Comparison of ENCODE assay signal across 8 cellular contexts in genomic region chr16:1941162-1941923, GRCh38. TPM values are rescaled to one million over a fixed set of nuclear protein-coding genes. Genes with fewer than 3 reads are reported as not detected.
DNase-seq lines count a peak whose midpoint lies in the region; ATAC-seq and TF ChIP-seq lines count a peak whose summit lies in the region.

No MANE protein-coding gene starts in this region.

- 87 to 88% methylated on average over 12 to 30 of the region's 30 CpGs for WGBS in endodermal cell (ENCODE audit: insufficient coverage in 1 of 2, insufficient read length in 1 of 2), 2 experiments
- WGBS in trophoblast cell (ENCODE audit: extremely low coverage, insufficient coverage, insufficient read length), result no CpG with 5 or more reads among the region's 30 CpGs

- peaks cover 20% of the 10 kb centered on the region for H3K4me1 ChIP-seq in DOHH2 (ENCODE audit: control insufficient read depth, low read length)
- H3K4me1 ChIP-seq in OCI-LY1 (ENCODE audit: insufficient read depth, low read length, severe bottlenecking), result peaks cover 14% of the 10 kb centered on the region
- H3K4me1 ChIP-seq in endodermal cell (ENCODE audit: control insufficient read depth, insufficient read depth, low read length), result no peaks in the 10 kb centered on the region
- peaks cover 22 to 26% of the 10 kb centered on the region in 2 experiments for H3K4me1 ChIP-seq in trophoblast cell (ENCODE audit: control insufficient read depth in 1 of 2, insufficient read depth in 2 of 2, low read length in 2 of 2)

- H3K27me3 ChIP-seq in DOHH2 (ENCODE audit: control insufficient read depth, low read length) (no peaks in the 10 kb centered on the region), OCI-LY1 (ENCODE audit: insufficient read depth, low read length) (no peaks in the 10 kb centered on the region), endodermal cell (ENCODE audit: control insufficient read depth, insufficient read depth, low read length, poor library complexity, severe bottlenecking) (no peaks in the 10 kb centered on the region), trophoblast cell (ENCODE audit: insufficient read depth, low read length) (no peaks in the 10 kb centered on the region)

- no peak overlapping the region for H3K14ac ChIP-seq in trophoblast cell (ENCODE audit: low read length)

- H3K18ac ChIP-seq in trophoblast cell (ENCODE audit: low read length), result peak overlapping the region; percentile 34

- no peak overlapping the region for H4K12ac ChIP-seq in trophoblast cell (ENCODE audit: low read depth, low read length)

- H3K4me3 Mint-ChIP-seq in endodermal cell, result peak overlapping the region; percentile 82

- H2BK120ac ChIP-seq in trophoblast cell (ENCODE audit: insufficient read depth, low read length, poor library complexity), result no peak overlapping the region

- no peaks in the 10 kb centered on the region for H4K20me1 ChIP-seq in DOHH2 (ENCODE audit: control insufficient read depth, insufficient read depth, low read depth, low read length)
- H4K20me1 ChIP-seq in OCI-LY1 (ENCODE audit: insufficient read depth, low read length), result no peaks in the 10 kb centered on the region

- H4K8ac ChIP-seq in trophoblast cell (ENCODE audit: low read depth, low read length), result peak overlapping the region; percentile 32

- H3K4me2 ChIP-seq in DOHH2 (ENCODE audit: low read length) (peak overlapping the region; percentile 84; the same call in 1 of the 2 replicates), OCI-LY1 (ENCODE audit: low read length) (peak overlapping the region; percentile 78), trophoblast cell (ENCODE audit: low read length) (peak overlapping the region; percentile 92)

- H3K36me3 ChIP-seq in DOHH2 (ENCODE audit: control insufficient read depth, low read length) (no peaks in the 10 kb centered on the region), OCI-LY1 (ENCODE audit: insufficient read depth, low read length) (peaks cover 12% of the 10 kb centered on the region), endodermal cell (ENCODE audit: control insufficient read depth, insufficient read depth, low read length) (peaks cover 4% of the 10 kb centered on the region), trophoblast cell (ENCODE audit: control insufficient read depth in 1 of 2, insufficient read depth in 2 of 2, low read length in 2 of 2) (peaks cover 24 to 27% of the 10 kb centered on the region in 2 experiments)

- H3K36me3 Mint-ChIP-seq in endodermal cell (ENCODE audit: low read depth), result peaks cover 22% of the 10 kb centered on the region

- no peak for ATAC-seq in GM19035 (IDR thresholded peaks at IDR 0.05; ENCODE audit: unreplicated experiment)
- ATAC-seq in HG02623 (IDR thresholded peaks at IDR 0.05; ENCODE audit: unreplicated experiment), result no peak
- ATAC-seq in HG03460 (IDR thresholded peaks at IDR 0.05; ENCODE audit: unreplicated experiment), result no peak

- H3K9me2 ChIP-seq in DOHH2 (replicated peaks; ENCODE audit: control insufficient read depth, low read length) (no peaks in the 10 kb centered on the region), OCI-LY1 (ENCODE audit: low read depth, low read length) (no peaks in the 10 kb centered on the region)

- peak; percentile 89 for DNase-seq in endodermal cell
- DNase-seq in trophoblast cell, result peak; percentile 83
- no peak for DNase-seq in activated CD4-positive, CD25-positive, alpha-beta regulatory T cell treated with anti-CD3 and anti-CD28 coated beads, Interleukin-2, amount 50 U/mL, for 72 hours

- H2AFZ ChIP-seq in OCI-LY1 (ENCODE audit: low read length) (no peak overlapping the region), trophoblast cell (ENCODE audit: insufficient read depth, low read length, poor library complexity) (no peak overlapping the region)

- H3K4ac ChIP-seq in trophoblast cell (ENCODE audit: low read depth, low read length), result peak overlapping the region; percentile 2

- H3K27ac Mint-ChIP-seq in endodermal cell, result no peak overlapping the region

- peak overlapping the region; percentile 78; the same call in 1 of the 2 replicates for H3K9ac ChIP-seq in OCI-LY1 (ENCODE audit: low read length)
- H3K9ac ChIP-seq in endodermal cell (ENCODE audit: extremely low read depth, low read length, poor library complexity, severe bottlenecking), result no peak overlapping the region
- H3K9ac ChIP-seq in trophoblast cell (ENCODE audit: low read length), result no peak overlapping the region

- H3K9me3 Mint-ChIP-seq in endodermal cell, result no peaks in the 10 kb centered on the region

- H3K4me3 ChIP-seq in DOHH2 (ENCODE audit: low read length) (peak overlapping the region; percentile 76; the same call in 1 of the 2 replicates), OCI-LY1 (ENCODE audit: low read depth, low read length, poor library complexity, severe bottlenecking) (peak overlapping the region; percentile 77), endodermal cell (ENCODE audit: low read length) (no peak overlapping the region), trophoblast cell (ENCODE audit: low read depth, low read length) (no peak overlapping the region)

- peaks cover 7% of the 10 kb centered on the region for H3K79me1 ChIP-seq in trophoblast cell (ENCODE audit: low read length)

- no peak overlapping the region for H2AK5ac ChIP-seq in trophoblast cell (ENCODE audit: low read length)

- H3K27ac ChIP-seq in DOHH2 (ENCODE audit: low read depth, low read length) (no peak overlapping the region), OCI-LY1 (ENCODE audit: low read depth, low read length, poor library complexity, severe bottlenecking) (peak overlapping the region; percentile 40), endodermal cell (ENCODE audit: low read depth, low read length) (no peak overlapping the region), trophoblast cell (ENCODE audit: low read depth, low read length) (peak overlapping the region; percentile 39)

- H3F3A ChIP-seq in DOHH2 (ENCODE audit: control insufficient read depth, insufficient read depth) (no peaks in the 10 kb centered on the region), OCI-LY1 (ENCODE audit: insufficient read depth, low read length) (no peaks in the 10 kb centered on the region)

- peak overlapping the region; percentile 6 for H2BK5ac ChIP-seq in trophoblast cell (ENCODE audit: low read depth, low read length, poor library complexity)

- TF ChIP-seq CTCF in DOHH2 (IDR thresholded peaks at IDR 0.05; ENCODE audit: low read depth, low read length, poor library complexity, severe bottlenecking), result no peak
- TF ChIP-seq CTCF in OCI-LY1 (IDR thresholded peaks at IDR 0.05; ENCODE audit: low read length), result peak; percentile 60
- peak; percentile 67 for TF ChIP-seq CTCF in endodermal cell (conservative IDR thresholded peaks at IDR 0.05)

- peaks cover 3% of the 10 kb centered on the region for H3K4me1 Mint-ChIP-seq in endodermal cell

- no peaks in the 10 kb centered on the region for H3K79me2 ChIP-seq in DOHH2 (ENCODE audit: control insufficient read depth, low read length)
- H3K79me2 ChIP-seq in OCI-LY1 (ENCODE audit: insufficient read depth, low read length), result no peaks in the 10 kb centered on the region
- peaks cover 3% of the 10 kb centered on the region for H3K79me2 ChIP-seq in trophoblast cell (ENCODE audit: control insufficient read depth, insufficient read depth, low read length, poor library complexity)

- H3K27me3 Mint-ChIP-seq in endodermal cell (ENCODE audit: insufficient read depth), result peaks cover 10% of the 10 kb centered on the region

- H3K9me3 ChIP-seq in DOHH2 (ENCODE audit: control insufficient read depth, insufficient read depth, low read length) (no peaks in the 10 kb centered on the region), OCI-LY1 (ENCODE audit: low read length) (no peaks in the 10 kb centered on the region), endodermal cell (ENCODE audit: control insufficient read depth, low read length) (no peaks in the 10 kb centered on the region), trophoblast cell (ENCODE audit: insufficient read depth, low read depth, low read length) (peaks cover 7% of the 10 kb centered on the region)

- no peak overlapping the region for H2BK12ac ChIP-seq in trophoblast cell (ENCODE audit: low read length)

- H4K91ac ChIP-seq in trophoblast cell (ENCODE audit: low read depth, low read length), result peak overlapping the region; percentile 21

- no peak overlapping the region for H3K23ac ChIP-seq in trophoblast cell (ENCODE audit: low read length)

RNA-seq across cellular contexts. Expression of gene MSRB1, which starts 1.7 kb away (rescaled TPM):
- total RNA-seq in endodermal cell, result 10 to 100 TPM; 20.6 to 23.5 TPM
- polyA plus RNA-seq in endodermal cell (2013, experiment 1 of 2), result 21.5 TPM
- polyA plus RNA-seq in endodermal cell (2013, experiment 2 of 2), result 19.3 TPM
- polyA plus RNA-seq in trophoblast cell (2013), result 26.2 and 26.9 TPM in 2 replicates

RNA-seq across cellular contexts. Expression of gene RPL3L, which starts 13.1 kb away (rescaled TPM):
- total RNA-seq in endodermal cell, result not detected
- not detected for polyA plus RNA-seq in endodermal cell (2013, experiment 1 of 2)
- not detected for polyA plus RNA-seq in endodermal cell (2013, experiment 2 of 2)
- polyA plus RNA-seq in trophoblast cell (2013), result 1.0 TPM in 2 replicates

RNA-seq across cellular contexts. Expression of gene NDUFB10, which starts 18.0 kb away (rescaled TPM):
- 100 to 1,000 TPM; 167 to 192 TPM for total RNA-seq in endodermal cell
- polyA plus RNA-seq in endodermal cell (2013, experiment 1 of 2), result 155 TPM
- polyA plus RNA-seq in endodermal cell (2013, experiment 2 of 2), result 150 TPM
- 126 and 138 TPM in 2 replicates for polyA plus RNA-seq in trophoblast cell (2013)

RNA-seq across cellular contexts. Expression of gene HS3ST6, which starts 23.1 kb away (rescaled TPM):
- total RNA-seq in endodermal cell, result not detected
- not detected for polyA plus RNA-seq in endodermal cell (2013, experiment 1 of 2)
- not detected for polyA plus RNA-seq in endodermal cell (2013, experiment 2 of 2)
- 0.05 TPM in 1 of 2 replicates, not detected in the other for polyA plus RNA-seq in trophoblast cell (2013)

RNA-seq across cellular contexts. Expression of gene RPS2, which starts 23.3 kb away (rescaled TPM):
- total RNA-seq in endodermal cell, result 1,000 to 10,000 TPM; 3,064 to 3,492 TPM
- polyA plus RNA-seq in endodermal cell (2013, experiment 1 of 2), result 4,092 TPM
- 3,717 TPM for polyA plus RNA-seq in endodermal cell (2013, experiment 2 of 2)
- 3,853 and 3,910 TPM in 2 replicates for polyA plus RNA-seq in trophoblast cell (2013)

Comparison
In these comparisons a context has a peak if more than half of its experiments do, and no peak if none do; other contexts are left out.
1. H3K27ac ChIP-seq: peak in OCI-LY1 (single experiment) and trophoblast cell (single experiment); none in DOHH2 (single experiment) and endodermal cell (single experiment).
2. H3K4me3 ChIP-seq: peak in DOHH2 (single experiment) and OCI-LY1 (single experiment); none in endodermal cell (single experiment) and trophoblast cell (single experiment).
3. Peak in every context shown above with its lines, with median percentiles within 50 percentile points of each other: H3K4me2 ChIP-seq.